In genomic region chr1:28449904-28450303, GRCh38 we compare ENCODE assay signal across 10 cellular contexts. TPM values are rescaled to one million over a fixed set of nuclear protein-coding genes. Genes with fewer than 3 reads are reported as not detected.
DNase-seq lines count a peak whose midpoint lies in the region; ATAC-seq and TF ChIP-seq lines count a peak whose summit lies in the region.
"Had no signal": no experiment of that assay in that cellular context is flagged by ENCODE, and none has a peak within 500 bp of the region (broad histone marks: within the 10 kb centered on the region; RNA-seq: fewer than 3 reads in every experiment).

No MANE protein-coding gene starts in this region.

- intact Hi-C loops in testis (cut with DNase I; ENCODE audit: low total_unique reads), result no loop called here
- intact Hi-C loops in lower leg skin (cut with DNase I; ENCODE audit: low total_unique reads), result loop anchor here (10.0 kb wide), 1 partner anchor 935 kb away; no protein-coding TSS in a partner anchor

- in situ Hi-C loops in KBM-7 (cut with MboI; ENCODE audit: low pct_unique_long_range_greater_than_20kb, low sequenced_read_pairs), result no loop called here

- H3K4me3 ChIP-seq in testis, result no peak overlapping the region
- no peak overlapping the region for H3K4me3 ChIP-seq in lower leg skin (ENCODE audit: low read depth, poor library complexity, severe bottlenecking)
- H3K4me3 ChIP-seq: gastrocnemius medialis had no signal

- CTCF ChIA-PET in GM10248 (lab: Yijun Ruan, JAX), result no interaction called here

- no peak overlapping the region for H3K27ac ChIP-seq in testis

- no peaks in the 10 kb centered on the region for H3K4me1 ChIP-seq in testis
- H3K4me1 ChIP-seq: gastrocnemius medialis had no signal

- no peaks in the 10 kb centered on the region for H3K9me3 Mint-ChIP-seq in natural killer cell treated with Interleukin-12 subunit alpha and Interleukin-12 subunit beta and Interleukin-15 and Interleukin-18, amount 100 ng/mL, for 72 hours
- H3K9me3 Mint-ChIP-seq: nephron had no signal

- DNase-seq in GM10248 (ENCODE audit: extremely low spot score), result peak; percentile 69
- DNase-seq in KBM-7, result peak; percentile 73
- peak; percentile 24 for DNase-seq in activated naive CD4-positive, alpha-beta T cell treated with anti-CD3 and anti-CD28 coated beads, Interleukin-2, amount 50 U/mL, for 16 hours
- DNase-seq in natural killer cell treated with Interleukin-12 subunit alpha and Interleukin-12 subunit beta and Interleukin-15 and Interleukin-18, amount 100 ng/mL, for 72 hours (ENCODE audit: low spot score), result no peak
- no peak for DNase-seq in testis
- DNase-seq in lower leg skin (ENCODE audit: low spot score in 2 of 2), result no peak
- no peak for DNase-seq in NCI-H2081 (lab: John Stamatoyannopoulos, UW)
- DNase-seq: gastrocnemius medialis had no signal

- no peaks in the 10 kb centered on the region for H3K27me3 Mint-ChIP-seq in natural killer cell treated with Interleukin-12 subunit alpha and Interleukin-12 subunit beta and Interleukin-15 and Interleukin-18, amount 100 ng/mL, for 72 hours

- H3K36me3 ChIP-seq in testis (ENCODE audit: low read depth, missing control alignments), result no peaks in the 10 kb centered on the region
- H3K36me3 ChIP-seq: gastrocnemius medialis had no signal

- H3K4me1 Mint-ChIP-seq in natural killer cell treated with Interleukin-12 subunit alpha and Interleukin-12 subunit beta and Interleukin-15 and Interleukin-18, amount 100 ng/mL, for 72 hours (ENCODE audit: low read depth in 2 of 2), result peaks cover 10 to 14% of the 10 kb centered on the region in 2 donors

- ATAC-seq in natural killer cell treated with Interleukin-12 subunit alpha and Interleukin-12 subunit beta and Interleukin-15 and Interleukin-18, amount 100 ng/mL, for 72 hours, result peak; percentile 62 to 78
- no peak for ATAC-seq in HG03159 (IDR thresholded peaks at IDR 0.05; ENCODE audit: unreplicated experiment)
- ATAC-seq: gastrocnemius medialis had no signal

- no peaks in the 10 kb centered on the region for H3K27me3 ChIP-seq in testis
- H3K27me3 ChIP-seq: gastrocnemius medialis had no signal

- TF ChIP-seq POLR2A in testis (IDR thresholded peaks at IDR 0.05) (no peak), lower leg skin (IDR thresholded peaks at IDR 0.05) (no peak)

- POLR2A ChIA-PET in GM10248 (lab: Yijun Ruan, JAX), result no interaction called here

- TF ChIP-seq CTCF in GM10248 (IDR thresholded peaks at IDR 0.05; ENCODE audit: control extremely low read depth, extremely low read depth, low read depth, missing control alignments) (no peak), testis (IDR thresholded peaks at IDR 0.05) (no peak), lower leg skin (IDR thresholded peaks at IDR 0.05) (no peak)

- H3K27ac Mint-ChIP-seq in natural killer cell treated with Interleukin-12 subunit alpha and Interleukin-12 subunit beta and Interleukin-15 and Interleukin-18, amount 100 ng/mL, for 72 hours, result peak overlapping the region; percentile 47 to 66

- no peaks in the 10 kb centered on the region for H3K36me3 Mint-ChIP-seq in natural killer cell treated with Interleukin-12 subunit alpha and Interleukin-12 subunit beta and Interleukin-15 and Interleukin-18, amount 100 ng/mL, for 72 hours

- 70 to 86% methylated on average over 1 of the region's 1 CpG for WGBS in testis, 2 donors
- WGBS in lower leg skin, 2 donors, result 35 to 39% methylated on average over 1 of the region's 1 CpG

- no peak overlapping the region for H3K4me3 Mint-ChIP-seq in natural killer cell treated with Interleukin-12 subunit alpha and Interleukin-12 subunit beta and Interleukin-15 and Interleukin-18, amount 100 ng/mL, for 72 hours
- H3K4me3 Mint-ChIP-seq: nephron had no signal

- H3K9me3 ChIP-seq in testis, result no peaks in the 10 kb centered on the region
- H3K9me3 ChIP-seq: gastrocnemius medialis had no signal

RNA-seq across cellular contexts. Expression of gene RCC1, which starts 55.9 kb away (rescaled TPM):
- total RNA-seq in natural killer cell treated with Interleukin-12 subunit alpha and Interleukin-12 subunit beta and Interleukin-15 and Interleukin-18, amount 100 ng/mL, for 72 hours, result 100 to 1,000 TPM in 1 of 2 donors, 10 to 100 TPM in 1; 57.1 to 153 TPM
- total RNA-seq in testis (10 to 100 TPM; 25.9 to 43.2 TPM), lower leg skin (10 to 100 TPM; 14.7 to 18.3 (median 15.2) TPM)
- polyA plus RNA-seq in testis (ENCODE audit: insufficient read depth, low read depth, low replicate concordance), result 96.9 TPM

Comparison
In these comparisons a context has a peak if more than half of its experiments do, and no peak if none do; other contexts are left out.
1. DNase-seq: peak in GM10248 (single experiment), KBM-7 (single experiment) and activated naive CD4-positive, alpha-beta T cell treated with anti-CD3 and anti-CD28 coated beads, Interleukin-2, amount 50 U/mL, for 16 hours (single experiment); none in natural killer cell treated with Interleukin-12 subunit alpha and Interleukin-12 subunit beta and Interleukin-15 and Interleukin-18, amount 100 ng/mL, for 72 hours (single experiment), testis (single experiment), lower leg skin (0 of 2) and NCI-H2081 (0 of 2).